Comparison of ENCODE assay signal across 8 cellular contexts in the genomic region with DNA sequence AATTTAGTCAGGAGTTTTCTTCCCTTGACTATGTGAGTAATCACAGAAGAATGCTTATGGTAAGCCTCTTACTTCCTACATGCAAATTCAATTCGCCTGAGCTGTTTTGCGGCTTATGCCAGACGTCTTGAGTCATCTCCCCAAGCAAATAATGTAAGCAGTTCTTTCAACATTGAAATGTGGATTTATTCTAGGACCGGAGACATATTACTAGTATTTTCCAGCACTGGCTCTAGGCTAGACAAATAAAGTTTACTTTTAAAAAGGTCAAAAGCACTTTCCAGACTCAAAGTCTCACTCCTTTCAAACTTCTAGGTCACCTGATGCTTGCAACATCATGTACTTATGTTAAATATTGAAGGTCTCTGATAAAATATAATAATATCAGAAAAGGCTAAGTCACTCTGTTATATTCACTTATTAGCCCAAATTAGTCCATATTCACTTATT. TPM values are rescaled to one million over a fixed set of nuclear protein-coding genes. Genes with fewer than 3 reads are reported as not detected.
DNase-seq lines count a peak whose midpoint lies in the region; ATAC-seq, FAIRE-seq and TF ChIP-seq lines count a peak whose summit lies in the region.

No MANE protein-coding gene starts in this region.

- 0% methylated on average over 4 of the region's 4 CpGs for WGBS in A549 (ENCODE audit: missing lambda C conversion rate)
- WGBS in gastroesophageal sphincter (ENCODE audit: low coverage in 1 of 2), 2 donors, result 0 to 3% methylated on average over 3 to 4 of the region's 4 CpGs

- in situ Hi-C loops in SK-MEL-5 (cut with HindIII; ENCODE audit: low pct_unique_long_range_greater_than_20kb, low sequenced_read_pairs), result no loop called here

- TF ChIP-seq POLR2A in A549 (IDR thresholded peaks at IDR 0.05; ENCODE audit: low read length) (no peak), gastroesophageal sphincter (IDR thresholded peaks at IDR 0.05) (no peak)

- peak; percentile 97 to 99 for ATAC-seq in A549
- ATAC-seq in GM18870 (IDR thresholded peaks at IDR 0.05; ENCODE audit: unreplicated experiment), result peak; percentile 94
- peak; percentile 98 for ATAC-seq in HG03060 (IDR thresholded peaks at IDR 0.05; ENCODE audit: low read depth, unreplicated experiment)
- ATAC-seq in gastroesophageal sphincter, result peak; percentile 91
- peak; percentile 85 for ATAC-seq in stimulated activated naive CD8-positive, alpha-beta T cell treated with anti-CD3 and anti-CD28 coated beads, Interleukin-15, Interleukin-2, amounts not matched to agents 100 U/mL and 50 U/mL, for 24 hours
- ATAC-seq in HG03457 (IDR thresholded peaks at IDR 0.05; ENCODE audit: unreplicated experiment), result no peak

- H3K4me3 ChIP-seq in A549 (no peak overlapping the region), gastroesophageal sphincter (no peak overlapping the region)

- TF ChIP-seq CTCF in A549 (IDR thresholded peaks at IDR 0.05) (no peak), gastroesophageal sphincter (IDR thresholded peaks at IDR 0.05) (no peak)

- no peak for FAIRE-seq in A549 (lab: Jason Lieb, UNC)

- CTCF ChIA-PET in A549 (lab: Yijun Ruan, JAX), result no interaction called here

- TF ChIP-seq RAD21 in A549 (conservative IDR thresholded peaks at IDR 0.05 in 1 of 2, IDR thresholded peaks at IDR 0.05 in 1 of 2), result peak in 1 of 2 experiments; percentile 62; a peak in 3 of 5 replicates

- H3K27me3 ChIP-seq in gastroesophageal sphincter, result no peaks in the 10 kb centered on the region

- peak overlapping the region; percentile 73 for H3K4me2 ChIP-seq in A549

- H3K36me3 ChIP-seq in gastroesophageal sphincter, result no peaks in the 10 kb centered on the region

- H3K9me3 ChIP-seq in A549 (peaks cover 35% of the 10 kb centered on the region), gastroesophageal sphincter (no peaks in the 10 kb centered on the region)

- H3K27ac ChIP-seq in A549 (peak overlapping the region; percentile 91 to 96), gastroesophageal sphincter (peak overlapping the region; percentile 69 to 81 (median 74))

- peaks cover 39% of the 10 kb centered on the region for H3K4me1 ChIP-seq in A549
- H3K4me1 ChIP-seq in gastroesophageal sphincter, result peaks cover 11 to 30% (median 14%) of the 10 kb centered on the region in 3 donors

- POLR2A ChIA-PET in A549 (lab: Yijun Ruan, JAX), result interaction anchor here (0.6 kb wide), 1 partner anchor 24 kb away, joined by 3 read pairs; no protein-coding TSS in a partner anchor

- TF ChIP-seq EP300 in A549 (IDR thresholded peaks at IDR 0.05), result peak; percentile 92 to 93
- no peak for TF ChIP-seq EP300 in gastroesophageal sphincter (IDR thresholded peaks at IDR 0.05)

- DNase-seq in A549 (ENCODE audit: low read depth in 1 of 2, low spot score in 1 of 2), result peak; percentile 79 to 94
- DNase-seq in SK-MEL-5 (ENCODE audit: low read depth, low spot score), result peak; percentile 71
- no peak for DNase-seq in stimulated activated naive CD8-positive, alpha-beta T cell treated with anti-CD3 and anti-CD28 coated beads, Interleukin-15, Interleukin-2, amounts not matched to agents 100 U/mL and 50 U/mL, for 24 hours
- no peak for DNase-seq in effector CD8-positive, alpha-beta T cell (lab: John Stamatoyannopoulos, UW)

TF ChIP-seq in A549, 52 proteins besides CTCF, POLR2A, EP300 and RAD21:
- TF ChIP-seq, protein P1, sequence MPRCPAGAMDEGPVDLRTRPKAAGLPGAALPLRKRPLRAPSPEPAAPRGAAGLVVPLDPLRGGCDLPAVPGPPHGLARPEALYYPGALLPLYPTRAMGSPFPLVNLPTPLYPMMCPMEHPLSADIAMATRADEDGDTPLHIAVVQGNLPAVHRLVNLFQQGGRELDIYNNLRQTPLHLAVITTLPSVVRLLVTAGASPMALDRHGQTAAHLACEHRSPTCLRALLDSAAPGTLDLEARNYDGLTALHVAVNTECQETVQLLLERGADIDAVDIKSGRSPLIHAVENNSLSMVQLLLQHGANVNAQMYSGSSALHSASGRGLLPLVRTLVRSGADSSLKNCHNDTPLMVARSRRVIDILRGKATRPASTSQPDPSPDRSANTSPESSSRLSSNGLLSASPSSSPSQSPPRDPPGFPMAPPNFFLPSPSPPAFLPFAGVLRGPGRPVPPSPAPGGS (IDR thresholded peaks at IDR 0.05), result peak; percentile 87; the same call in 2 of the 3 replicates
- TF ChIP-seq HOXB13 (CRISPR knock-in tag; IDR thresholded peaks at IDR 0.05; ENCODE audit: low read depth) (no peak), SMC3 (IDR thresholded peaks at IDR 0.05) (peak; percentile 43; the same call in 2 of the 3 replicates), BHLHE40 (IDR thresholded peaks at IDR 0.05; ENCODE audit: low read depth, low read length) (no peak), MAZ (IDR thresholded peaks at IDR 0.05; ENCODE audit: borderline replicate concordance, low read depth, low read length) (no peak), KDM1A (IDR thresholded peaks at IDR 0.05; ENCODE audit: low read depth) (no peak), JUN (IDR thresholded peaks at IDR 0.05) (peak; percentile 85 to 88; a peak in 4 of 5 replicates), GATA3 (IDR thresholded peaks at IDR 0.05; ENCODE audit: borderline replicate concordance) (peak; percentile 88; the same call in 1 of the 2 replicates), KDM5A (IDR thresholded peaks at IDR 0.05) (no peak), CHD2 (IDR thresholded peaks at IDR 0.05; ENCODE audit: low read length, partially characterized antibody) (no peak), NFE2L2 (conservative IDR thresholded peaks at IDR 0.05; ENCODE audit: low read length) (no peak), CHD4 (IDR thresholded peaks at IDR 0.05; ENCODE audit: borderline replicate concordance) (no peak), JUNB (IDR thresholded peaks at IDR 0.05) (peak; percentile 97), CEBPB (IDR thresholded peaks at IDR 0.05) (peak; percentile 83), ZNF302 (CRISPR knock-in tag; IDR thresholded peaks at IDR 0.05) (no peak), EHMT2 (IDR thresholded peaks at IDR 0.05; ENCODE audit: low read depth) (no peak), HOXB5 (CRISPR knock-in tag; IDR thresholded peaks at IDR 0.05) (no peak), RFX5 (IDR thresholded peaks at IDR 0.05) (no peak), FOSL2 (IDR thresholded peaks at IDR 0.05) (peak; percentile 94), FOSL2 (CRISPR knock-in tag; IDR thresholded peaks at IDR 0.05) (peak; percentile 96), RCOR1 (IDR thresholded peaks at IDR 0.05; ENCODE audit: low read depth, low read length) (no peak), ESRRA (IDR thresholded peaks at IDR 0.05; ENCODE audit: borderline replicate concordance, low read length) (no peak), TP53 (CRISPR knock-in tag; IDR thresholded peaks at IDR 0.05) (no peak), RNF2 (IDR thresholded peaks at IDR 0.05; ENCODE audit: borderline replicate concordance, low read depth) (no peak), ZFP36 (IDR thresholded peaks at IDR 0.05; ENCODE audit: borderline replicate concordance, partially characterized antibody) (no peak), ZSCAN20 (CRISPR knock-in tag; IDR thresholded peaks at IDR 0.05) (no peak), RARB (CRISPR knock-in tag; IDR thresholded peaks at IDR 0.05) (no peak)
- TF ChIP-seq, protein P2, sequence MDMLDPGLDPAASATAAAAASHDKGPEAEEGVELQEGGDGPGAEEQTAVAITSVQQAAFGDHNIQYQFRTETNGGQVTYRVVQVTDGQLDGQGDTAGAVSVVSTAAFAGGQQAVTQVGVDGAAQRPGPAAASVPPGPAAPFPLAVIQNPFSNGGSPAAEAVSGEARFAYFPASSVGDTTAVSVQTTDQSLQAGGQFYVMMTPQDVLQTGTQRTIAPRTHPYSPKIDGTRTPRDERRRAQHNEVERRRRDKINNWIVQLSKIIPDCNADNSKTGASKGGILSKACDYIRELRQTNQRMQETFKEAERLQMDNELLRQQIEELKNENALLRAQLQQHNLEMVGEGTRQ (IDR thresholded peaks at IDR 0.05), result peak; percentile 30; the same call in 1 of the 2 replicates
- TF ChIP-seq, protein P3, sequence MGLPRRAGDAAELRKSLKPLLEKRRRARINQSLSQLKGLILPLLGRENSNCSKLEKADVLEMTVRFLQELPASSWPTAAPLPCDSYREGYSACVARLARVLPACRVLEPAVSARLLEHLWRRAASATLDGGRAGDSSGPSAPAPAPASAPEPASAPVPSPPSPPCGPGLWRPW (IDR thresholded peaks at IDR 0.05), result peak; percentile 55; the same call in 1 of the 2 replicates
- TF ChIP-seq, protein P4, sequence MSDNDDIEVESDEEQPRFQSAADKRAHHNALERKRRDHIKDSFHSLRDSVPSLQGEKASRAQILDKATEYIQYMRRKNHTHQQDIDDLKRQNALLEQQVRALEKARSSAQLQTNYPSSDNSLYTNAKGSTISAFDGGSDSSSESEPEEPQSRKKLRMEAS (IDR thresholded peaks at IDR 0.05), result peak; percentile 45; the same call in 1 of the 2 replicates

RNA-seq across cellular contexts. Expression of a gene that starts 38.1 kb away (rescaled TPM):
- polyA plus RNA-seq in A549 (2011; rRNA removed) (not detected in 2 replicates), A549 (2017; fragmentation: RNase III; extraction: RNeasy Plus Mini Kit Qiagen cat#74134 plus additional on column Dnase treatment) (not detected in 3 replicates)
- not detected in 2 replicates for polyA plus RNA-seq in A549 (2012; cell fraction: cytosol; rRNA removed)
- not detected in 2 replicates for polyA plus RNA-seq in A549 (2012; cell fraction: nucleus; rRNA removed)
- polyA minus RNA-seq in A549 (2011; rRNA and poly(A)+ RNA removed), result not detected in 2 replicates
- total RNA-seq in SK-MEL-5 (2014; rRNA removed; shearing (Covaris generic)), result not detected in 2 replicates
- polyA plus RNA-seq in SK-MEL-5 (2015; cell fraction: cytosol; rRNA removed), result not detected in 2 replicates
- polyA plus RNA-seq in SK-MEL-5 (2015; cell fraction: nucleus; rRNA removed), result not detected in 2 replicates
- under 1 TPM in 1 of 4 donors, not detected in 3; 0.54 TPM for total RNA-seq in gastroesophageal sphincter

Comparison
In these comparisons a context has a peak if more than half of its experiments do, and no peak if none do; other contexts are left out.
1. DNase-seq: peak in A549 (2 of 2) and SK-MEL-5 (single experiment); none in stimulated activated naive CD8-positive, alpha-beta T cell treated with anti-CD3 and anti-CD28 coated beads, Interleukin-15, Interleukin-2, amounts not matched to agents 100 U/mL and 50 U/mL, for 24 hours (single experiment) and effector CD8-positive, alpha-beta T cell (single experiment).